ENCODE assay signal across 8 cellular contexts in genomic region chr18:21241224-21242131, GRCh38. TPM values are rescaled to one million over a fixed set of nuclear protein-coding genes. Genes with fewer than 3 reads are reported as not detected.
DNase-seq lines count a peak whose midpoint lies in the region; ATAC-seq and TF ChIP-seq lines count a peak whose summit lies in the region.

No MANE protein-coding gene starts in this region.

- ATAC-seq in HG02588 (IDR thresholded peaks at IDR 0.05; ENCODE audit: unreplicated experiment): no peak
- ATAC-seq in GM21390 (IDR thresholded peaks at IDR 0.05; ENCODE audit: unreplicated experiment): no peak

- H3K4me1 ChIP-seq in BLaER1 treated with 17β-estradiol and CSF1 and Interleukin-3, amounts not matched to agents 10 nM and 100 nM: peaks cover 0 to 3% (median 0%) of the 10 kb centered on the region in 10 experiments; a peak in 1 of 20 replicates
- peaks cover 0 to 7% of the 10 kb centered on the region in 2 donors for H3K4me1 ChIP-seq in neuronal stem cell (ENCODE audit: control insufficient read depth in 2 of 2, insufficient read depth in 1 of 2, low read depth in 1 of 2, low read length in 2 of 2)
- peaks cover 8% of the 10 kb centered on the region for H3K4me1 ChIP-seq in CD4-positive, alpha-beta memory T cell (ENCODE audit: insufficient read depth, low read length)

- H3K36me3 Mint-ChIP-seq in CD4-positive, alpha-beta memory T cell: no peaks in the 10 kb centered on the region

- no peak overlapping the region for H3K23ac ChIP-seq in neuronal stem cell (ENCODE audit: low read depth, low read length, poor library complexity)

- no CpG with 5 or more reads among the region's 69 CpGs for WGBS in neuronal stem cell (ENCODE audit: extremely low coverage in 2 of 2, insufficient read length in 2 of 2, insufficient replicate concordance in 1 of 2), 2 donors

- peak overlapping the region; percentile 98 for H3K18ac ChIP-seq in neuronal stem cell (ENCODE audit: low read length)

- intact Hi-C loops in CD4-positive, alpha-beta memory T cell (cut with micrococcal nuclease): no loop called here

- H2AK5ac ChIP-seq in neuronal stem cell (ENCODE audit: low read depth, low read length): peak overlapping the region; percentile 48

- H3K4me2 ChIP-seq in BLaER1 treated with 17β-estradiol and CSF1 and Interleukin-3, amounts not matched to agents 10 nM and 100 nM: peak overlapping the region in 10 of 11 experiments; percentile 17 to 51 (median 30); a peak in 16 of 22 replicates
- H3K4me2 ChIP-seq in neuronal stem cell (ENCODE audit: insufficient read depth, low read length, poor library complexity, severe bottlenecking): peak overlapping the region; percentile 67

- CTCF ChIA-PET in CD4-positive, alpha-beta memory T cell (lab: Charles Lee; ENCODE audit: partially characterized antibody): interaction anchor here (1.1 kb wide), 1 partner anchor 46 kb away, joined by 3 read pairs; no protein-coding TSS in a partner anchor

- no peaks in the 10 kb centered on the region for H3K79me1 ChIP-seq in neuronal stem cell (ENCODE audit: low read depth, low read length)

- H3K14ac ChIP-seq in neuronal stem cell (ENCODE audit: low read length): peak overlapping the region; percentile 4

- peaks cover 2 to 20% (median 8%) of the 10 kb centered on the region in 4 donors for H3K4me1 Mint-ChIP-seq in CD4-positive, alpha-beta memory T cell

- H4K91ac ChIP-seq in neuronal stem cell (ENCODE audit: low read depth, low read length, poor library complexity): peak overlapping the region; percentile 47

- H3K27ac Mint-ChIP-seq in CD4-positive, alpha-beta memory T cell: no peak overlapping the region

- H3K27me3 ChIP-seq in BLaER1 treated with 17β-estradiol and CSF1 and Interleukin-3, amounts not matched to agents 10 nM and 100 nM: peaks cover 44 to 54% (median 50%) of the 10 kb centered on the region in 11 experiments
- H3K27me3 ChIP-seq in neuronal stem cell (ENCODE audit: control insufficient read depth in 3 of 3, insufficient read depth in 3 of 3, low read depth in 1 of 3, low read length in 3 of 3): no peaks in the 10 kb centered on the region
- H3K27me3 ChIP-seq in CD4-positive, alpha-beta memory T cell (ENCODE audit: insufficient read depth, low read length): peaks cover 5% of the 10 kb centered on the region

- peak overlapping the region in 4 of 8 donors; percentile 17 to 59 (median 32) for H3K4me3 Mint-ChIP-seq in CD4-positive, alpha-beta memory T cell

- H4K8ac ChIP-seq in neuronal stem cell (ENCODE audit: low read depth, low read length): no peak overlapping the region

- H3K9me3 Mint-ChIP-seq in CD4-positive, alpha-beta memory T cell: peaks cover 0 to 5% (median 0%) of the 10 kb centered on the region in 8 donors

- peak overlapping the region in 6 of 10 experiments; percentile 16 to 39 (median 32); a peak in 10 of 20 replicates for H3K4me3 ChIP-seq in BLaER1 treated with 17β-estradiol and CSF1 and Interleukin-3, amounts not matched to agents 10 nM and 100 nM
- H3K4me3 ChIP-seq in LNCaP clone FGC (ENCODE audit: low read depth, low read length) (peak overlapping the region; percentile 46), neuronal stem cell (ENCODE audit: low read length in 2 of 2) (peak overlapping the region; percentile 78 to 96)
- H3K4me3 ChIP-seq in CD4-positive, alpha-beta memory T cell (ENCODE audit: low read length in 2 of 2): no peak overlapping the region

- POLR2A ChIA-PET in CD4-positive, alpha-beta memory T cell (lab: Charles Lee; ENCODE audit: partially characterized antibody): no interaction called here

- H3K9ac ChIP-seq in BLaER1 treated with 17β-estradiol and CSF1 and Interleukin-3, amounts not matched to agents 10 nM and 100 nM: no peak overlapping the region
- H3K9ac ChIP-seq in neuronal stem cell (ENCODE audit: low read depth, low read length, poor library complexity): peak overlapping the region; percentile 87

- H2BK15ac ChIP-seq in neuronal stem cell (ENCODE audit: low read length): peak overlapping the region; percentile 69

- no peaks in the 10 kb centered on the region for H4K20me1 ChIP-seq in BLaER1 treated with 17β-estradiol and CSF1 and Interleukin-3, amounts not matched to agents 10 nM and 100 nM

- H3K36me3 ChIP-seq in BLaER1 treated with 17β-estradiol and CSF1 and Interleukin-3, amounts not matched to agents 10 nM and 100 nM: no peaks in the 10 kb centered on the region
- H3K36me3 ChIP-seq in neuronal stem cell (replicated peaks in 1 of 2; ENCODE audit: control insufficient read depth in 2 of 2, insufficient read depth in 2 of 2, low read length in 2 of 2): peaks cover 0 to 8% of the 10 kb centered on the region in 2 donors
- no peaks in the 10 kb centered on the region for H3K36me3 ChIP-seq in CD4-positive, alpha-beta memory T cell (ENCODE audit: insufficient read depth, low read length)

- H3K27ac ChIP-seq in BLaER1 treated with 17β-estradiol and CSF1 and Interleukin-3, amounts not matched to agents 10 nM and 100 nM: no peak overlapping the region
- H3K27ac ChIP-seq in neuronal stem cell (replicated peaks; ENCODE audit: low read length): peak overlapping the region; percentile 53
- no peak overlapping the region for H3K27ac ChIP-seq in CD4-positive, alpha-beta memory T cell (ENCODE audit: low read depth, low read length)

- no peak overlapping the region for H3K4ac ChIP-seq in neuronal stem cell (ENCODE audit: low read length)

- peak overlapping the region; percentile 95 for H2AFZ ChIP-seq in neuronal stem cell (ENCODE audit: low read length)

- peak overlapping the region; percentile 77 for H2BK5ac ChIP-seq in neuronal stem cell (ENCODE audit: low read length)

- H2BK12ac ChIP-seq in neuronal stem cell (ENCODE audit: low read length): no peak overlapping the region

- TF ChIP-seq CTCF in LNCaP clone FGC (IDR thresholded peaks at IDR 0.05; ENCODE audit: control insufficient read depth, extremely low read depth, insufficient read depth): no peak

- H3K27me3 Mint-ChIP-seq in CD4-positive, alpha-beta memory T cell: peaks cover 32 to 47% of the 10 kb centered on the region in 2 donors

- H2BK120ac ChIP-seq in neuronal stem cell (ENCODE audit: low read depth, low read length): no peak overlapping the region

- DNase-seq in LNCaP clone FGC (ENCODE audit: low read depth) (no peak), fibroblast of gingiva (ENCODE audit: low read depth) (peak; percentile 14), neuronal stem cell (ENCODE audit: low spot score) (peak; percentile 52), NCI-H2171 treated with DMSO at 0.1 percent for 48 hours (lab: John Stamatoyannopoulos, UW) (no peak)
- no peak for DNase-seq in CD4-positive, alpha-beta memory T cell

- peaks cover 8 to 22% (median 18%) of the 10 kb centered on the region in 11 experiments; a peak in 18 of 22 replicates for H3K9me3 ChIP-seq in BLaER1 treated with 17β-estradiol and CSF1 and Interleukin-3, amounts not matched to agents 10 nM and 100 nM (replicated peaks in 1 of 11)
- peaks cover 2 to 16% of the 10 kb centered on the region in 2 donors for H3K9me3 ChIP-seq in neuronal stem cell (replicated peaks in 1 of 2; ENCODE audit: control insufficient read depth in 2 of 2, insufficient read depth in 1 of 2, low read depth in 1 of 2, low read length in 2 of 2)
- H3K9me3 ChIP-seq in CD4-positive, alpha-beta memory T cell (ENCODE audit: control insufficient read depth in 1 of 2, low read length in 2 of 2): no peaks in the 10 kb centered on the region

RNA-seq across cellular contexts. Expression of gene GREB1L, which starts 0.6 kb away (rescaled TPM):
- 59.3 TPM for polyA plus RNA-seq in neuronal stem cell (2013, experiment 1 of 2)
- 59.9 TPM for polyA plus RNA-seq in neuronal stem cell (2013, experiment 2 of 2)
- total RNA-seq in CD4-positive, alpha-beta memory T cell: not detected
- polyA plus RNA-seq in CD4-positive, alpha-beta memory T cell: under 1 TPM in 1 of 2 donors, not detected in 1; 0.16 TPM

Comparison
In these comparisons a context has a peak if more than half of its experiments do, and no peak if none do; other contexts are left out.
1. H3K4me3 ChIP-seq: peak in BLaER1 treated with 17β-estradiol and CSF1 and Interleukin-3, amounts not matched to agents 10 nM and 100 nM (6 of 10), LNCaP clone FGC (single experiment) and neuronal stem cell (2 of 2); none in CD4-positive, alpha-beta memory T cell (0 of 2).
2. DNase-seq: peak in fibroblast of gingiva (single experiment) and neuronal stem cell (single experiment); none in LNCaP clone FGC (single experiment), NCI-H2171 treated with DMSO at 0.1 percent for 48 hours (single experiment) and CD4-positive, alpha-beta memory T cell (0 of 5).